8 cellular contexts compared by ENCODE assay signal in the genomic region with DNA sequence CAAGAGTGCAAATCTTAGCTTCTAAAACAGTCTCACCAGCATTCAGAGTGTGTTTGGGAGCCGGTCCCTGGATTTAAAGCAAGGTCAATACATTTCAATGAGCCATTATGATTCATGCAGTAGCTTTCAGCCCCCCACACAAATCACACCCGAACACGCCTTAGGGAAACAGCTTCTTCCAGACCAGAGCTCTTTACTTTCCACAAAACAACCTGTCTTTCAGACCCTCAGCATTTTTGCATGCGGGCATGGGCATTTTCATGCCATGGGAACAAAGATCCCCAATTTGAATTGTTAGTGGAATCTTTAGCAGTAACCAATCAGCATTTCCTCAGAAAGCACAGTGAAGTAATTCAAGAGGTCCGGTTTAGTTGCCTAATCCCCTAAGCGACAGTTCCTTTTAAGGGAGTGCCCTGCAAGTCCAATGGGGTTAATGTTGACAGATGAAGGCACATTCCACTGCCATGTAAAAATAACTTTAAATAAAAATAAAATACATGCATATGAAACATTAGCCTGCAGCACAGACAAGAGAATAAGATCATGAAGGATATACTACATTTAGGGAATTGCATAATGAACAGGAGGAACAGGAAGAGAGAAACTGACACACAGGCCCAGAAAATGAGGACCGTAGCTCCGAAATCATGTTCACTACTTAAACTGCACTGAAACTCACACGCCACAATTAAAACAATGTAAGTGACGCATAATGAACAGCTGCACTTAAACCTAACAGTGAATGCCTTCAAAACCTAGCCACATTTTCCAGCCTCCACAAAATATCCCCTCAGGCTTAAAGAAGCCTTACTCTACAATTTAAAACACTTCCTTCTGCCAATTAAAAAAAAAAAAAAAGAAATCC. TPM values are rescaled to one million over a fixed set of nuclear protein-coding genes. Genes with fewer than 3 reads are reported as not detected.
DNase-seq lines count a peak whose midpoint lies in the region; ATAC-seq, FAIRE-seq and TF ChIP-seq lines count a peak whose summit lies in the region.

No MANE protein-coding gene starts in this region.

- no peaks in the 10 kb centered on the region for H3K9me3 ChIP-seq in endothelial cell of umbilical vein (replicated peaks; ENCODE audit: control insufficient read depth, insufficient read depth, low read length)
- H3K9me3 ChIP-seq in osteoblast (ENCODE audit: low read depth, low read length) = no peaks in the 10 kb centered on the region

- BruUV-seq in endothelial cell of umbilical vein (replicated peaks; lab: Mats Ljungman, UMichigan) = no TSS peak

- no peaks in the 10 kb centered on the region for H3K9me1 ChIP-seq in endothelial cell of umbilical vein (replicated peaks; ENCODE audit: control insufficient read depth, extremely low read depth, insufficient read depth, low read length)

- peak; percentile 77 for DNase-seq in Daoy (ENCODE audit: low read depth)
- DNase-seq in NOMO-1 treated with dmso at 0.1 percent for 144 hours (lab: John Stamatoyannopoulos, UW; ENCODE audit: unreplicated experiment) = peak; percentile 41
- DNase-seq in endothelial cell of umbilical vein (ENCODE audit: low read depth, low spot score) = peak; percentile 51
- peak; percentile 94 for DNase-seq in osteoblast (ENCODE audit: insufficient read length, low spot score, missing footprints)
- no peak for DNase-seq in GM19238 (ENCODE audit: insufficient read length, low spot score)
- no peak for DNase-seq in DMS79 (lab: John Stamatoyannopoulos, UW)

- TF ChIP-seq CTCF in endothelial cell of umbilical vein (IDR thresholded peaks at IDR 0.05; ENCODE audit: extremely low read depth in 1 of 2, insufficient read depth in 1 of 2, low read depth in 1 of 2, low read length in 2 of 2) = no peak
- no peak for TF ChIP-seq CTCF in osteoblast (IDR thresholded peaks at IDR 0.05; ENCODE audit: extremely low read depth, low read depth, low read length)

- H3K4me1 ChIP-seq in endothelial cell of umbilical vein (ENCODE audit: control insufficient read depth, extremely low read depth, insufficient read depth, low read length) = peaks cover 56% of the 10 kb centered on the region
- H3K4me1 ChIP-seq in osteoblast (ENCODE audit: insufficient read depth, low read length) = peaks cover 63% of the 10 kb centered on the region

- POLR2A ChIA-PET in endothelial cell of umbilical vein (lab: Charles Lee) = interaction anchor here (0.9 kb wide), 1 partner anchor 9 kb away, joined by 3 read pairs; no protein-coding TSS in a partner anchor

- CTCF ChIA-PET in endothelial cell of umbilical vein (lab: Charles Lee) = interaction anchor here (1.3 to 2.0 kb wide), 2 partner anchors 10 to 12 kb away, joined by 3 to 7 read pairs; no protein-coding TSS in a partner anchor

- dilution Hi-C loops in endothelial cell of umbilical vein (cut with MboI; ENCODE audit: extremely low pct_ligation_motif_present, low sequenced_read_pairs) = no loop called here

- H4K20me1 ChIP-seq in endothelial cell of umbilical vein (replicated peaks; ENCODE audit: control insufficient read depth, extremely low read depth, insufficient read depth, low read length) (no peaks in the 10 kb centered on the region), osteoblast (ENCODE audit: insufficient read depth, low read length) (peaks cover 43% of the 10 kb centered on the region)

- no peak for TF ChIP-seq POLR2A in endothelial cell of umbilical vein (IDR thresholded peaks at IDR 0.05; ENCODE audit: low read depth, low read length)

- H3K27me3 ChIP-seq in endothelial cell of umbilical vein (ENCODE audit: control insufficient read depth in 2 of 2, insufficient read depth in 2 of 2, low read length in 2 of 2) = no peaks in the 10 kb centered on the region
- no peaks in the 10 kb centered on the region for H3K27me3 ChIP-seq in osteoblast (ENCODE audit: insufficient read depth, low read length)

- intact Hi-C loops in endothelial cell of umbilical vein (cut with micrococcal nuclease) = no loop called here

- H3K4me3 ChIP-seq in endothelial cell of umbilical vein (replicated peaks in 1 of 3; ENCODE audit: insufficient read depth in 1 of 3, low read depth in 1 of 3, low read length in 3 of 3) (no peak overlapping the region), osteoblast (ENCODE audit: insufficient read depth, low read length) (peak overlapping the region; percentile 40)

- H3K36me3 ChIP-seq in endothelial cell of umbilical vein (ENCODE audit: control insufficient read depth in 2 of 2, extremely low read depth in 1 of 2, insufficient read depth in 2 of 2, low read length in 2 of 2) = no peaks in the 10 kb centered on the region
- no peaks in the 10 kb centered on the region for H3K36me3 ChIP-seq in osteoblast (ENCODE audit: insufficient read depth, low read length)

- peak overlapping the region; percentile 53 for H3K4me2 ChIP-seq in endothelial cell of umbilical vein (ENCODE audit: insufficient read depth, low read length)
- H3K4me2 ChIP-seq in osteoblast (ENCODE audit: insufficient read depth, low read length) = peak overlapping the region; percentile 77

- H3K9ac ChIP-seq in endothelial cell of umbilical vein (replicated peaks; ENCODE audit: extremely low read depth, insufficient read depth, low read length) = peak overlapping the region; percentile 17

- H2AFZ ChIP-seq in endothelial cell of umbilical vein (ENCODE audit: low read depth, low read length) = no peak overlapping the region
- H2AFZ ChIP-seq in osteoblast (ENCODE audit: low read length) = no peak overlapping the region

- H3K27ac ChIP-seq in endothelial cell of umbilical vein (ENCODE audit: insufficient read depth, low read depth, low read length) (peak overlapping the region; percentile 21), osteoblast (ENCODE audit: low read depth, low read length) (peak overlapping the region; percentile 69)

- FAIRE-seq in endothelial cell of umbilical vein (lab: Jason Lieb, UNC) = peak; percentile 58

- H3K79me2 ChIP-seq in endothelial cell of umbilical vein (ENCODE audit: control insufficient read depth, insufficient read depth, low read length) (peaks cover 77% of the 10 kb centered on the region), osteoblast (ENCODE audit: insufficient read depth, low read length) (peaks cover 80% of the 10 kb centered on the region)

- ATAC-seq in HG03354 (IDR thresholded peaks at IDR 0.05; ENCODE audit: poor library complexity, severe bottlenecking, unreplicated experiment) = no peak
- ATAC-seq in GM21786 (IDR thresholded peaks at IDR 0.05; ENCODE audit: unreplicated experiment) = no peak

TF ChIP-seq in endothelial cell of umbilical vein, 7 proteins besides CTCF, POLR2A, EP300 and RAD21:
- TF ChIP-seq EZH2 (IDR thresholded peaks at IDR 0.05; ENCODE audit: borderline replicate concordance, low read depth, low read length, severe bottlenecking) = no peak
- peak; percentile 22 for TF ChIP-seq FOS (IDR thresholded peaks at IDR 0.05; ENCODE audit: borderline replicate concordance, insufficient read depth, low read length)
TF ChIP-seq in endothelial cell of umbilical vein: peak in this region for 1.

RNA-seq across cellular contexts. Expression of a gene that starts 4.0 kb away (rescaled TPM):
- 46.6 and 51.4 TPM in 2 replicates for total RNA-seq in Daoy (2014; rRNA removed; shearing (Covaris generic))
- total RNA-seq in endothelial cell of umbilical vein (45.9 and 46.4 TPM in 2 replicates), osteoblast (19.2 and 20.6 TPM in 2 replicates)
- 39.5 and 43.5 TPM in 2 replicates for polyA plus RNA-seq in endothelial cell of umbilical vein
- polyA plus RNA-seq in endothelial cell of umbilical vein (2011; cell fraction: cytosol; rRNA removed) = 24.8 and 32.2 TPM in 2 replicates
- polyA plus RNA-seq in endothelial cell of umbilical vein (2011; cell fraction: nucleus; rRNA removed) = 39.9 and 42.2 TPM in 2 replicates
- polyA plus RNA-seq in endothelial cell of umbilical vein (2012) = 25.4 and 32.1 TPM in 2 replicates
- polyA minus RNA-seq in endothelial cell of umbilical vein = 20.7 and 20.9 TPM in 2 replicates
- 11.0 TPM for polyA minus RNA-seq in endothelial cell of umbilical vein (2011; cell fraction: cytosol; rRNA and poly(A)+ RNA removed)
- polyA minus RNA-seq in endothelial cell of umbilical vein (2011; cell fraction: nucleus; rRNA and poly(A)+ RNA removed) = 20.9 and 25.1 TPM in 2 replicates

RNA-seq across cellular contexts. Expression of a gene that starts 56.6 kb away (rescaled TPM):
- total RNA-seq in Daoy (2014; rRNA removed; shearing (Covaris generic)) = 17.5 and 20.6 TPM in 2 replicates
- total RNA-seq in endothelial cell of umbilical vein (122 and 136 TPM in 2 replicates), osteoblast (19.4 and 21.0 TPM in 2 replicates)
- polyA plus RNA-seq in endothelial cell of umbilical vein = 110 and 111 TPM in 2 replicates
- 44.3 and 60.5 TPM in 2 replicates for polyA plus RNA-seq in endothelial cell of umbilical vein (2011; cell fraction: cytosol; rRNA removed)
- 563 and 679 TPM in 2 replicates for polyA plus RNA-seq in endothelial cell of umbilical vein (2011; cell fraction: nucleus; rRNA removed)
- polyA plus RNA-seq in endothelial cell of umbilical vein (2012) = 54.9 and 77.2 TPM in 2 replicates
- 162 and 203 TPM in 2 replicates for polyA minus RNA-seq in endothelial cell of umbilical vein
- 11.3 TPM for polyA minus RNA-seq in endothelial cell of umbilical vein (2011; cell fraction: cytosol; rRNA and poly(A)+ RNA removed)
- 132 and 165 TPM in 2 replicates for polyA minus RNA-seq in endothelial cell of umbilical vein (2011; cell fraction: nucleus; rRNA and poly(A)+ RNA removed)

Comparison
In these comparisons a context has a peak if more than half of its experiments do, and no peak if none do; other contexts are left out.
1. DNase-seq: peak in Daoy (single experiment), NOMO-1 treated with dmso at 0.1 percent for 144 hours (single experiment), endothelial cell of umbilical vein (single experiment) and osteoblast (single experiment); none in GM19238 (single experiment) and DMS79 (single experiment).